Comparison of ENCODE assay signal across 1 cellular context in the genomic region with DNA sequence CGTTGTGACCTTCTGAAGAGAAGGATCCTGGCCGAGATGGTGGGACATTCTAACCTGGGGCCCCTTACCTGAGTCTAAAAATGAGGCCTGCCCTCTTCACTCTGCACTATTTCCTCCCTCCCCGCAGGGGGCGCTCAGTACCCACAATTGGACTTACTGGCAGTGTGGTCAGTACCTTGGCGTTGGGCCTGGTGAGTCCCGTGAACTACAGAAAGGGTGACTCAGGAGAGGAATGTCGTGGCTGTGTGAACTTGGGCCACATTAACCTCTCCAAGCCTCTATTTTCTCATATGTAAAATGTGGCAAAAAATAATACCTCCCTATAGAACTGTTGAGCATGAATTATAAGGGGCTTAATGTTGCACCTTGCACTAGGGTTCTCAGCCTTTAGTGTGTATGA.
TF ChIP-seq lines count a peak whose summit lies in the region.

No MANE protein-coding gene starts in this region.

TF ChIP-seq in K562, 482 proteins besides CTCF, POLR2A, EP300 and RAD21 (continued from another document):
- TF ChIP-seq, protein P1, sequence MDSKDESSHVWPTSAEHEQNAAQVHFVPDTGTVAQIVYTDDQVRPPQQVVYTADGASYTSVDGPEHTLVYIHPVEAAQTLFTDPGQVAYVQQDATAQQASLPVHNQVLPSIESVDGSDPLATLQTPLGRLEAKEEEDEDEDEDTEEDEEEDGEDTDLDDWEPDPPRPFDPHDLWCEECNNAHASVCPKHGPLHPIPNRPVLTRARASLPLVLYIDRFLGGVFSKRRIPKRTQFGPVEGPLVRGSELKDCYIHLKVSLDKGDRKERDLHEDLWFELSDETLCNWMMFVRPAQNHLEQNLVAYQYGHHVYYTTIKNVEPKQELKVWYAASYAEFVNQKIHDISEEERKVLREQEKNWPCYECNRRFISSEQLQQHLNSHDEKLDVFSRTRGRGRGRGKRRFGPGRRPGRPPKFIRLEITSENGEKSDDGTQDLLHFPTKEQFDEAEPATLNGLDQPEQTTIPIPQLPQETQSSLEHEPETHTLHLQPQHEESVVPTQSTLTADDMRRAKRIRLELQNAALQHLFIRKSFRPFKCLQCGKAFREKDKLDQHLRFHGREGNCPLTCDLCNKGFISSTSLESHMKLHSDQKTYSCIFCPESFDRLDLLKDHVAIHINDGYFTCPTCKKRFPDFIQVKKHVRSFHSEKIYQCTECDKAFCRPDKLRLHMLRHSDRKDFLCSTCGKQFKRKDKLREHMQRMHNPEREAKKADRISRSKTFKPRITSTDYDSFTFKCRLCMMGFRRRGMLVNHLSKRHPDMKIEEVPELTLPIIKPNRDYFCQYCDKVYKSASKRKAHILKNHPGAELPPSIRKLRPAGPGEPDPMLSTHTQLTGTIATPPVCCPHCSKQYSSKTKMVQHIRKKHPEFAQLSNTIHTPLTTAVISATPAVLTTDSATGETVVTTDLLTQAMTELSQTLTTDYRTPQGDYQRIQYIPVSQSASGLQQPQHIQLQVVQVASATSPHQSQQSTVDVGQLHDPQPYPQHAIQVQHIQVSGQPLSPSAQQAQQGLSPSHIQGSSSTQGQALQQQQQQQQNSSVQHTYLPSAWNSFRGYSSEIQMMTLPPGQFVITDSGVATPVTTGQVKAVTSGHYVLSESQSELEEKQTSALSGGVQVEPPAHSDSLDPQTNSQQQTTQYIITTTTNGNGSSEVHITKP (IDR thresholded peaks at IDR 0.05; ENCODE audit: partially characterized antibody), result peak; percentile 8
- TF ChIP-seq ZNF239 (CRISPR knock-in tag; IDR thresholded peaks at IDR 0.05), result no peak
- TF ChIP-seq ZNF184 (CRISPR knock-in tag; IDR thresholded peaks at IDR 0.05), result no peak
- TF ChIP-seq TRIM28 (IDR thresholded peaks at IDR 0.05), result no peak
- TF ChIP-seq DDX20 (tag; IDR thresholded peaks at IDR 0.05; ENCODE audit: low read depth), result no peak
- no peak for TF ChIP-seq U2AF2 (optimal IDR thresholded peaks at IDR 0.05; ENCODE audit: low read depth, low read length)
- no peak for TF ChIP-seq MEF2A (IDR thresholded peaks at IDR 0.05; ENCODE audit: control insufficient read depth, low read depth, low read length)
- peak; percentile 8; the same call in 1 of the 2 replicates for TF ChIP-seq MAFF (IDR thresholded peaks at IDR 0.05; ENCODE audit: low read length)
- TF ChIP-seq ZNF212 (CRISPR knock-in tag; IDR thresholded peaks at IDR 0.05), result no peak
- TF ChIP-seq, protein P2, sequence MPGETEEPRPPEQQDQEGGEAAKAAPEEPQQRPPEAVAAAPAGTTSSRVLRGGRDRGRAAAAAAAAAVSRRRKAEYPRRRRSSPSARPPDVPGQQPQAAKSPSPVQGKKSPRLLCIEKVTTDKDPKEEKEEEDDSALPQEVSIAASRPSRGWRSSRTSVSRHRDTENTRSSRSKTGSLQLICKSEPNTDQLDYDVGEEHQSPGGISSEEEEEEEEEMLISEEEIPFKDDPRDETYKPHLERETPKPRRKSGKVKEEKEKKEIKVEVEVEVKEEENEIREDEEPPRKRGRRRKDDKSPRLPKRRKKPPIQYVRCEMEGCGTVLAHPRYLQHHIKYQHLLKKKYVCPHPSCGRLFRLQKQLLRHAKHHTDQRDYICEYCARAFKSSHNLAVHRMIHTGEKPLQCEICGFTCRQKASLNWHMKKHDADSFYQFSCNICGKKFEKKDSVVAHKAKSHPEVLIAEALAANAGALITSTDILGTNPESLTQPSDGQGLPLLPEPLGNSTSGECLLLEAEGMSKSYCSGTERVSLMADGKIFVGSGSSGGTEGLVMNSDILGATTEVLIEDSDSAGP (CRISPR knock-in tag; IDR thresholded peaks at IDR 0.05), result no peak
- TF ChIP-seq STAG1 (CRISPR knock-in tag; IDR thresholded peaks at IDR 0.05; ENCODE audit: borderline replicate concordance), result peak; percentile 58; the same call in 1 of the 2 replicates
- TF ChIP-seq ZNF354B (CRISPR knock-in tag; IDR thresholded peaks at IDR 0.05), result no peak
- peak; percentile 35; the same call in 1 of the 2 replicates for TF ChIP-seq RB1 (IDR thresholded peaks at IDR 0.05; ENCODE audit: low read depth)
- no peak for TF ChIP-seq RHOXF2B (CRISPR knock-in tag; conservative IDR thresholded peaks at IDR 0.05)
- TF ChIP-seq, protein P3, sequence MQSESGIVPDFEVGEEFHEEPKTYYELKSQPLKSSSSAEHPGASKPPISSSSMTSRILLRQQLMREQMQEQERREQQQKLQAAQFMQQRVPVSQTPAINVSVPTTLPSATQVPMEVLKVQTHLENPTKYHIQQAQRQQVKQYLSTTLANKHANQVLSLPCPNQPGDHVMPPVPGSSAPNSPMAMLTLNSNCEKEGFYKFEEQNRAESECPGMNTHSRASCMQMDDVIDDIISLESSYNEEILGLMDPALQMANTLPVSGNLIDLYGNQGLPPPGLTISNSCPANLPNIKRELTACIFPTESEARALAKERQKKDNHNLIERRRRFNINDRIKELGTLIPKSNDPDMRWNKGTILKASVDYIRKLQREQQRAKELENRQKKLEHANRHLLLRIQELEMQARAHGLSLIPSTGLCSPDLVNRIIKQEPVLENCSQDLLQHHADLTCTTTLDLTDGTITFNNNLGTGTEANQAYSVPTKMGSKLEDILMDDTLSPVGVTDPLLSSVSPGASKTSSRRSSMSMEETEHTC (IDR thresholded peaks at IDR 0.05), result peak; percentile 72
- TF ChIP-seq ZNF778 (CRISPR knock-in tag; IDR thresholded peaks at IDR 0.05), result no peak
- no peak for TF ChIP-seq ADNP (tag; IDR thresholded peaks at IDR 0.05)
- TF ChIP-seq, protein P4, sequence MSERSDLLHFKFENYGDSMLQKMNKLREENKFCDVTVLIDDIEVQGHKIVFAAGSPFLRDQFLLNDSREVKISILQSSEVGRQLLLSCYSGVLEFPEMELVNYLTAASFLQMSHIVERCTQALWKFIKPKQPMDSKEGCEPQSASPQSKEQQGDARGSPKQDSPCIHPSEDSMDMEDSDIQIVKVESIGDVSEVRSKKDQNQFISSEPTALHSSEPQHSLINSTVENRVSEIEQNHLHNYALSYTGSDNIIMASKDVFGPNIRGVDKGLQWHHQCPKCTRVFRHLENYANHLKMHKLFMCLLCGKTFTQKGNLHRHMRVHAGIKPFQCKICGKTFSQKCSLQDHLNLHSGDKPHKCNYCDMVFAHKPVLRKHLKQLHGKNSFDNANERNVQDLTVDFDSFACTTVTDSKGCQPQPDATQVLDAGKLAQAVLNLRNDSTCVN (CRISPR knock-in tag; IDR thresholded peaks at IDR 0.05), result no peak
- no peak for TF ChIP-seq MIER1 (IDR thresholded peaks at IDR 0.05; ENCODE audit: low read depth)
- no peak for TF ChIP-seq NR2C1 (IDR thresholded peaks at IDR 0.05)
- 0 out of 2 replicates have a peak, but pooled peaks have one; percentile 18 for TF ChIP-seq NR2C1 (tag; IDR thresholded peaks at IDR 0.05)
- TF ChIP-seq MCM5 (IDR thresholded peaks at IDR 0.05; ENCODE audit: low read depth), result no peak
- no peak for TF ChIP-seq SREBF2 (CRISPR knock-in tag; IDR thresholded peaks at IDR 0.05)
- TF ChIP-seq NFXL1 (CRISPR knock-in tag; IDR thresholded peaks at IDR 0.05), result no peak
- no peak for TF ChIP-seq GTF2A2 (tag; IDR thresholded peaks at IDR 0.05)
- no peak for TF ChIP-seq SRSF7 (optimal IDR thresholded peaks at IDR 0.05; ENCODE audit: low read depth, low read length)
- no peak for TF ChIP-seq FOXP1 (CRISPR knock-in tag; IDR thresholded peaks at IDR 0.05)
- TF ChIP-seq ZC3H4 (CRISPR knock-in tag; IDR thresholded peaks at IDR 0.05; ENCODE audit: borderline replicate concordance), result no peak
- TF ChIP-seq CBX8 (IDR thresholded peaks at IDR 0.05; ENCODE audit: borderline replicate concordance, extremely low read depth, low read depth, low read length, poor library complexity, severe bottlenecking), result no peak
- TF ChIP-seq YBX1 (IDR thresholded peaks at IDR 0.05), result no peak
- TF ChIP-seq MAFK (IDR thresholded peaks at IDR 0.05; ENCODE audit: low read length), result no peak
